Comparison of ENCODE assay signal across 23 cellular contexts in the genomic region with DNA sequence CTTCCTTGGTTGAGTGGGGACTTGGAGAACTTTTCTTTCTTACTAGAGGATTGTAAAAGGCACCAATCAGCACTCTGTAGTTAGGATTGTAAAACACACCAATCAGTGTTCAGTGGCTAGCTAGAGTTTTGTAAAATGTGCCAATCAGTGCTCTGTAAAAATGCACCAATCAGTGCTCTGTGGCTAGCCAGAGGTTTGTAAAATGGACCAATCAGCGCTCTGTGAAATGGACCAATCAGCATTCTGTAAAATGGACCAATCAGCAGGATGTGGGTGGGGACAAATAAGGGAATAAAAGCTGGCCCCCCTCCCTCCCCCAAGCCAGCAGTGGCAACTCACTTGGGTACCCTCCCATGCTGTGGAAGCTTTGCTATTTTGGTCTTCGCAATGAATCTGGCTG. TPM values are rescaled to one million over a fixed set of nuclear protein-coding genes. Genes with fewer than 3 reads are reported as not detected.
DNase-seq lines count a peak whose midpoint lies in the region; ATAC-seq, FAIRE-seq and TF ChIP-seq lines count a peak whose summit lies in the region.
"Had no signal": no experiment of that assay in that cellular context is flagged by ENCODE, and none has a peak within 500 bp of the region (broad histone marks: within the 10 kb centered on the region; RNA-seq: fewer than 3 reads in every experiment).

No MANE protein-coding gene starts in this region.

- ATAC-seq in HG03439 (IDR thresholded peaks at IDR 0.05; ENCODE audit: unreplicated experiment): no peak

- H4K5ac ChIP-seq in H1 (ENCODE audit: insufficient read length, low read depth, low read length): no peak overlapping the region

- H2BK120ac ChIP-seq in H1 (replicated peaks; ENCODE audit: low read depth, low read length): no peak overlapping the region

- CTCF ChIA-PET in H1 (lab: Charles Lee; ENCODE audit: partially characterized antibody): no interaction called here

- no peak overlapping the region for H3K4me2 ChIP-seq in H1 (ENCODE audit: insufficient read depth in 1 of 2, low read depth in 2 of 2, low read length in 2 of 2)
- H3K4me2 ChIP-seq: BLaER1 treated with 17β-estradiol and CSF1 and Interleukin-3, amounts not matched to agents 10 nM and 100 nM had no signal

- peaks cover 0 to 2% (median 0%) of the 10 kb centered on the region in 4 experiments; a peak in 1 of 7 replicates for H3K4me1 ChIP-seq in H1 (replicated peaks in 1 of 4; ENCODE audit: control insufficient read depth in 3 of 4, insufficient read depth in 4 of 4, low read length in 3 of 4)
- H3K4me1 ChIP-seq: Caco-2 had no signal

- H3K9me3 ChIP-seq in H1 (ENCODE audit: insufficient read depth in 2 of 2, low read depth in 1 of 2, low read length in 1 of 2): no peaks in the 10 kb centered on the region
- H3K9me3 ChIP-seq: Caco-2, Peyer's patch had no signal

- H3K4ac ChIP-seq in H1 (replicated peaks; ENCODE audit: insufficient read length, low read depth, low read length): no peak overlapping the region

- in situ Hi-C loops in SK-MEL-5 (cut with HindIII; ENCODE audit: low pct_unique_long_range_greater_than_20kb, low sequenced_read_pairs) (no loop called here), GM13977 (cut with MboI; ENCODE audit: low pct_unique_long_range_greater_than_20kb, low sequenced_read_pairs, unreplicated experiment) (no loop called here)

- H4K20me1 ChIP-seq in H1 (replicated peaks in 1 of 2; ENCODE audit: control insufficient read depth in 1 of 2, insufficient read depth in 2 of 2, low read length in 2 of 2): no peaks in the 10 kb centered on the region
- H4K20me1 ChIP-seq: BLaER1 treated with 17β-estradiol and CSF1 and Interleukin-3, amounts not matched to agents 10 nM and 100 nM had no signal

- no peak overlapping the region for H4K8ac ChIP-seq in H1 (ENCODE audit: extremely low read depth, insufficient read depth, low read length)

- H2AK5ac ChIP-seq in H1 (ENCODE audit: low read depth, low read length): no peak overlapping the region

- POLR2A ChIA-PET in H1 (lab: Charles Lee; ENCODE audit: partially characterized antibody): interaction anchor here (1.0 kb wide), 1 partner anchor 49 kb away, joined by 4 read pairs; no protein-coding TSS in a partner anchor

- H3K56ac ChIP-seq in H1 (replicated peaks; ENCODE audit: insufficient read length, low read depth, low read length): no peak overlapping the region

- H3K23me2 ChIP-seq in H1 (ENCODE audit: low read depth, low read length): no peaks in the 10 kb centered on the region

- 90% methylated on average over 2 of the region's 2 CpGs; no CpG with 5 or more reads in 1 of the 2 experiments for whole genome bisulfite sequencing in H1 (ENCODE audit: extremely low coverage in 1 of 2, insufficient coverage in 1 of 2, insufficient read length in 1 of 2, insufficient replicate concordance in 2 of 2, low coverage in 1 of 2, low lambda C conversion rate in 2 of 2, missing lambda C conversion rate in 1 of 2), 2 experiments

- H4K91ac ChIP-seq in H1 (replicated peaks; ENCODE audit: insufficient read length, low read length): no peak overlapping the region

- H3K79me1 ChIP-seq in H1 (ENCODE audit: low read depth, low read length): no peaks in the 10 kb centered on the region

- H3K14ac ChIP-seq in H1 (ENCODE audit: insufficient read length): no peak overlapping the region

- no peak overlapping the region for H3K27ac ChIP-seq in H1 (ENCODE audit: low read depth, low read length)
- H3K27ac ChIP-seq: BLaER1 treated with 17β-estradiol and CSF1 and Interleukin-3, amounts not matched to agents 10 nM and 100 nM; GM23248; Peyer's patch had no signal

- no peak for TF ChIP-seq POLR2A in H1 (IDR thresholded peaks at IDR 0.05; ENCODE audit: control extremely low read depth in 1 of 2, low read depth in 2 of 2, low read length in 2 of 2)
- TF ChIP-seq POLR2A in H54 (IDR thresholded peaks at IDR 0.05; ENCODE audit: low read depth, low read length): no peak

- H3K4me3 ChIP-seq in H1 (ENCODE audit: extremely low read depth in 1 of 4, insufficient read depth in 2 of 4, low read depth in 3 of 4, low read length in 4 of 4): no peak overlapping the region
- H3K4me3 ChIP-seq: BLaER1 treated with 17β-estradiol and CSF1 and Interleukin-3, amounts not matched to agents 10 nM and 100 nM; GM23248; Peyer's patch had no signal

- no peak for TF ChIP-seq RAD21 in H1 (IDR thresholded peaks at IDR 0.05 in 1 of 2, conservative IDR thresholded peaks at IDR 0.05 in 1 of 2; ENCODE audit: low read depth in 2 of 2, low read length in 2 of 2)

- no peak overlapping the region for H2BK5ac ChIP-seq in H1 (ENCODE audit: low read depth, low read length)

- no peaks in the 10 kb centered on the region for H3K79me2 ChIP-seq in H1 (ENCODE audit: control insufficient read depth in 1 of 2, insufficient read depth in 2 of 2, low read length in 2 of 2)

- no peak overlapping the region for H2BK20ac ChIP-seq in H1 (ENCODE audit: low read length)

- no peak overlapping the region for H3K9ac ChIP-seq in H1 (replicated peaks in 1 of 4; ENCODE audit: extremely low read depth in 1 of 4, low read depth in 3 of 4, low read length in 3 of 4)
- H3K9ac ChIP-seq: BLaER1 treated with 17β-estradiol and CSF1 and Interleukin-3, amounts not matched to agents 10 nM and 100 nM; GM23248 had no signal

- H2AFZ ChIP-seq in H1 (ENCODE audit: low read length): no peak overlapping the region
- H2AFZ ChIP-seq: GM23248 had no signal

- no peak overlapping the region for H3K18ac ChIP-seq in H1 (ENCODE audit: extremely low read depth, low read length)

- TF ChIP-seq CTCF in H1 (IDR thresholded peaks at IDR 0.05; ENCODE audit: control extremely low read depth in 1 of 3, insufficient read depth in 1 of 3, low read depth in 1 of 3, low read length in 3 of 3) (no peak), GM13977 (IDR thresholded peaks at IDR 0.05; ENCODE audit: extremely low read depth, insufficient read depth, missing control alignments) (no peak)

- TF ChIP-seq EP300 in H1 (IDR thresholded peaks at IDR 0.05; ENCODE audit: borderline replicate concordance in 1 of 2, low read depth in 2 of 2, low read length in 2 of 2): no peak

- H3K36me3 ChIP-seq in H1 (ENCODE audit: control insufficient read depth in 2 of 4, insufficient read depth in 4 of 4, low read length in 3 of 4): no peaks in the 10 kb centered on the region
- H3K36me3 ChIP-seq: BLaER1 treated with 17β-estradiol and CSF1 and Interleukin-3, amounts not matched to agents 10 nM and 100 nM; Peyer's patch had no signal

- DNase-seq in stimulated activated CD4-positive, alpha-beta T cell treated with anti-CD3 and anti-CD28 coated beads, Interleukin-1b, Interleukin-23, amount 100 ng/mL, for 48 hours: peak; percentile 6
- DNase-seq in stimulated activated CD4-positive, alpha-beta T cell treated with anti-CD3 and anti-CD28 coated beads, Interleukin-4, amount 100 ng/mL, for 1 hour: no peak
- DNase-seq in SK-MEL-5 (ENCODE audit: low read depth, low spot score) (peak; percentile 9), H1 (ENCODE audit: low read depth in 1 of 2, low spot score in 2 of 2) (no peak), GM13977 (ENCODE audit: low spot score) (no peak), H54 (ENCODE audit: insufficient read length, low spot score) (no peak)
- DNase-seq: ACHN; CD4-positive, alpha-beta memory T cell; DMS 273 treated with DMSO at 0.1 percent for 48 hours; DMS79 treated with DMSO at 0.1 percent for 48 hours; MM.1S; NCI-H1092; NCI-H1436; NCI-H187 treated with DMSO at 0.1 percent for 48 hours; NCI-H2107; NCI-H69; NK-92 treated with Interleukin-12 subunit alpha and Interleukin-12 subunit beta, amount 100 ng/mL, for 24 hours; Peyer's patch had no signal

- no peak overlapping the region for H2BK15ac ChIP-seq in H1 (ENCODE audit: low read length)

- H3K23ac ChIP-seq in H1 (ENCODE audit: insufficient read length): no peak overlapping the region

- no peak overlapping the region for H2BK12ac ChIP-seq in H1 (ENCODE audit: low read depth, low read length)

- FAIRE-seq in H1 (lab: Jason Lieb, UNC) (no peak), H54 (lab: Jason Lieb, UNC) (no peak)
- FAIRE-seq: GM12891 had no signal

- H3K27me3 ChIP-seq in H1 (replicated peaks in 1 of 4; ENCODE audit: control insufficient read depth in 3 of 4, extremely low read depth in 1 of 4, insufficient read depth in 3 of 4, low read length in 3 of 4): no peaks in the 10 kb centered on the region
- H3K27me3 ChIP-seq: BLaER1 treated with 17β-estradiol and CSF1 and Interleukin-3, amounts not matched to agents 10 nM and 100 nM; Peyer's patch had no signal

TF ChIP-seq in H1, 55 proteins besides CTCF, POLR2A, EP300 and RAD21:
- TF ChIP-seq GABPA (IDR thresholded peaks at IDR 0.05; ENCODE audit: borderline replicate concordance, insufficient read depth, low read length) (no peak), SP1 (IDR thresholded peaks at IDR 0.05; ENCODE audit: low read depth, low read length) (peak; percentile 72)
TF ChIP-seq in H1: peak in this region for 1.

RNA-seq across cellular contexts. Expression of a gene that starts 5.5 kb away (rescaled TPM):
- 93.5 and 98.0 TPM in 2 replicates for total RNA-seq in SK-MEL-5 (2014; rRNA removed; shearing (Covaris generic))
- 80.2 and 87.5 TPM in 2 replicates for polyA plus RNA-seq in SK-MEL-5 (2015; cell fraction: cytosol; rRNA removed)
- 48.4 and 61.7 TPM in 2 replicates for polyA plus RNA-seq in SK-MEL-5 (2015; cell fraction: nucleus; rRNA removed)
- 70.8 and 81.9 TPM in 2 replicates for total RNA-seq in H1 (2021; fragmentation: NEBNext Ultra II Directional; extraction: Animal tissue kit (Norgen Biotek cat#: 25700))
- 27.2 and 45.3 TPM in 2 replicates for polyA plus RNA-seq in H1 (2011; rRNA removed)
- polyA plus RNA-seq in H1 (2011; cell fraction: cytosol; rRNA removed): 69.1 TPM
- polyA plus RNA-seq in H1 (2011; cell fraction: nucleus; rRNA removed): 20.8 TPM
- polyA plus RNA-seq in H1 (2012, experiment 1 of 2): 91.7 to 120 TPM (median 96.6 TPM) in 4 replicates
- polyA plus RNA-seq in H1 (2012, experiment 2 of 2): 27.6 TPM
- polyA plus RNA-seq in H1 (2013, experiment 1 of 2): 51.1 TPM
- 55.9 TPM for polyA plus RNA-seq in H1 (2013, experiment 2 of 2)
- polyA minus RNA-seq in H1 (2011; rRNA and poly(A)+ RNA removed): 79.6 and 83.0 TPM in 2 replicates
- 58.8 TPM for polyA minus RNA-seq in H1 (2011; cell fraction: cytosol; rRNA and poly(A)+ RNA removed)
- polyA minus RNA-seq in H1 (2011; cell fraction: nucleus; rRNA and poly(A)+ RNA removed): 39.2 TPM

RNA-seq across cellular contexts. Expression of a gene that starts 47.7 kb away (rescaled TPM):
- 23.4 and 25.2 TPM in 2 replicates for total RNA-seq in SK-MEL-5 (2014; rRNA removed; shearing (Covaris generic))
- 43.5 and 49.0 TPM in 2 replicates for polyA plus RNA-seq in SK-MEL-5 (2015; cell fraction: cytosol; rRNA removed)
- 43.5 and 57.9 TPM in 2 replicates for polyA plus RNA-seq in SK-MEL-5 (2015; cell fraction: nucleus; rRNA removed)
- 70.8 and 70.9 TPM in 2 replicates for total RNA-seq in H1 (2021; fragmentation: NEBNext Ultra II Directional; extraction: Animal tissue kit (Norgen Biotek cat#: 25700))
- polyA plus RNA-seq in H1 (2011; rRNA removed): 62.1 and 77.5 TPM in 2 replicates
- 58.1 TPM for polyA plus RNA-seq in H1 (2011; cell fraction: cytosol; rRNA removed)
- polyA plus RNA-seq in H1 (2011; cell fraction: nucleus; rRNA removed): 111 TPM
- 60.7 to 70.0 TPM (median 64.4 TPM) in 4 replicates for polyA plus RNA-seq in H1 (2012, experiment 1 of 2)
- 76.3 TPM for polyA plus RNA-seq in H1 (2012, experiment 2 of 2)
- polyA plus RNA-seq in H1 (2013, experiment 1 of 2): 36.5 TPM
- polyA plus RNA-seq in H1 (2013, experiment 2 of 2): 33.9 TPM
- polyA minus RNA-seq in H1 (2011; rRNA and poly(A)+ RNA removed): 78.5 and 89.3 TPM in 2 replicates
- 69.9 TPM for polyA minus RNA-seq in H1 (2011; cell fraction: cytosol; rRNA and poly(A)+ RNA removed)
- 74.8 TPM for polyA minus RNA-seq in H1 (2011; cell fraction: nucleus; rRNA and poly(A)+ RNA removed)

Comparison
In these comparisons a context has a peak if more than half of its experiments do, and no peak if none do; other contexts are left out.
1. DNase-seq: peak in stimulated activated CD4-positive, alpha-beta T cell treated with anti-CD3 and anti-CD28 coated beads, Interleukin-1b, Interleukin-23, amount 100 ng/mL, for 48 hours (single experiment) and SK-MEL-5 (single experiment); none in stimulated activated CD4-positive, alpha-beta T cell treated with anti-CD3 and anti-CD28 coated beads, Interleukin-4, amount 100 ng/mL, for 1 hour (single experiment), H1 (0 of 2), GM13977 (single experiment) and H54 (single experiment).